ENCODE assay signal across 1 cellular context in genomic region chr6:11080296-11080695, GRCh38.
TF ChIP-seq lines count a peak whose summit lies in the region.

No MANE protein-coding gene starts in this region.

TF ChIP-seq in HepG2, 621 proteins besides CTCF, POLR2A, EP300 and RAD21:
- no peak for TF ChIP-seq ONECUT2 (CRISPR knock-in tag; IDR thresholded peaks at IDR 0.05)
- no peak for TF ChIP-seq TAF1 (CRISPR knock-in tag; IDR thresholded peaks at IDR 0.05)
- TF ChIP-seq ZNF281 (CRISPR knock-in tag; IDR thresholded peaks at IDR 0.05; ENCODE audit: borderline replicate concordance), result no peak
- TF ChIP-seq ATF4 (CRISPR knock-in tag; IDR thresholded peaks at IDR 0.05), result no peak
- TF ChIP-seq SNAI1 (CRISPR knock-in tag; IDR thresholded peaks at IDR 0.05; ENCODE audit: borderline replicate concordance), result no peak
- no peak for TF ChIP-seq TARDBP (CRISPR knock-in tag; IDR thresholded peaks at IDR 0.05)
- no peak for TF ChIP-seq KDM1A (CRISPR knock-in tag; IDR thresholded peaks at IDR 0.05)
- TF ChIP-seq GLI4 (CRISPR knock-in tag; IDR thresholded peaks at IDR 0.05; ENCODE audit: borderline replicate concordance), result no peak
- TF ChIP-seq CREB3 (CRISPR knock-in tag; IDR thresholded peaks at IDR 0.05), result no peak
- no peak for TF ChIP-seq HBP1 (CRISPR knock-in tag; IDR thresholded peaks at IDR 0.05; ENCODE audit: low read depth)
- no peak for TF ChIP-seq ZNF746 (CRISPR knock-in tag; IDR thresholded peaks at IDR 0.05)
- TF ChIP-seq ZNF569 (CRISPR knock-in tag; IDR thresholded peaks at IDR 0.05; ENCODE audit: borderline replicate concordance), result no peak
- no peak for TF ChIP-seq ZSCAN31 (CRISPR knock-in tag; IDR thresholded peaks at IDR 0.05; ENCODE audit: low read depth)
- TF ChIP-seq PHF20 (CRISPR knock-in tag; IDR thresholded peaks at IDR 0.05), result no peak
- TF ChIP-seq TIGD3 (CRISPR knock-in tag; IDR thresholded peaks at IDR 0.05; ENCODE audit: borderline replicate concordance), result no peak
- no peak for TF ChIP-seq MYPOP (CRISPR knock-in tag; IDR thresholded peaks at IDR 0.05)
- TF ChIP-seq SPEN (CRISPR knock-in tag; IDR thresholded peaks at IDR 0.05; ENCODE audit: low read depth), result no peak
- no peak for TF ChIP-seq ELK4 (CRISPR knock-in tag; IDR thresholded peaks at IDR 0.05; ENCODE audit: borderline replicate concordance)
TF ChIP-seq in HepG2: peak in this region for 0.
